ENCODE assay signal across 8 cellular contexts in the genomic region with DNA sequence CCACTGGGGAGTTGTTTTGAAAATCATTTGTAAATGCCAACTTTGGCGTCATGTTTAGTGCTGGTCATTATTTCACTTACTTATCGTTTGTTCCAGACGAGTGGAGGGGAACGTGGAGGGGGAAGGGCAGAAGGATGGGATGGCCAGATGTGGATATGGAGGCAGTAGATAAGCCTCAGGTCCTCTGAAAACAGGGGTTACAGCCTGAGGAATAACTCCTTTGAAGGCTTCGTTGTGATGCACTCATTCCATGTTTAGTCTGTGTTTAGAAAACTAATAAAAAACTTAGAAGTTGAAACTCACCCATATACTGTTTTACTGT. TPM values are rescaled to one million over a fixed set of nuclear protein-coding genes. Genes with fewer than 3 reads are reported as not detected.
DNase-seq lines count a peak whose midpoint lies in the region; ATAC-seq and TF ChIP-seq lines count a peak whose summit lies in the region.

No MANE protein-coding gene starts in this region.

- TF ChIP-seq CTCF in BJ (IDR thresholded peaks at IDR 0.05; ENCODE audit: insufficient read depth, low read depth, low read length) = no peak
- no peak for TF ChIP-seq CTCF in suprapubic skin (IDR thresholded peaks at IDR 0.05)
- TF ChIP-seq CTCF in GM13976 (IDR thresholded peaks at IDR 0.05; ENCODE audit: borderline replicate concordance, control extremely low read depth, extremely low read depth, insufficient read depth, missing control alignments) = no peak

- 2% methylated on average over 5 of the region's 5 CpGs for WGBS in suprapubic skin

- ATAC-seq in HG03354 (IDR thresholded peaks at IDR 0.05; ENCODE audit: poor library complexity, severe bottlenecking, unreplicated experiment) (peak; percentile 9), GM19397 (IDR thresholded peaks at IDR 0.05; ENCODE audit: unreplicated experiment) (no peak)

- H3K9ac ChIP-seq in adipocyte (ENCODE audit: low read length) = peak overlapping the region; percentile 95

- H3K27me3 ChIP-seq in BJ (ENCODE audit: control insufficient read depth, insufficient read depth, low read length) (no peaks in the 10 kb centered on the region), adipocyte (replicated peaks; ENCODE audit: control insufficient read depth, insufficient read depth, low read length) (no peaks in the 10 kb centered on the region), suprapubic skin (no peaks in the 10 kb centered on the region)

- H3K36me3 ChIP-seq in BJ (ENCODE audit: control insufficient read depth, insufficient read depth, low read length) (peaks cover 4% of the 10 kb centered on the region), adipocyte (ENCODE audit: control insufficient read depth, insufficient read depth, low read length, severe bottlenecking) (peaks cover 18% of the 10 kb centered on the region), suprapubic skin (peaks cover 6% of the 10 kb centered on the region)

- DNase-seq in BJ (ENCODE audit: low read depth) (no peak), adipocyte (ENCODE audit: low read depth) (peak; percentile 60), islet precursor cell (peak; percentile 57), suprapubic skin (ENCODE audit: low spot score in 2 of 2) (no peak), NCI-H446 treated with DMSO at 0.1 percent for 48 hours (lab: John Stamatoyannopoulos, UW) (no peak), GM13976 (ENCODE audit: low spot score) (no peak)

- no peaks in the 10 kb centered on the region for H3K9me3 ChIP-seq in adipocyte (ENCODE audit: control insufficient read depth, low read length)
- H3K9me3 ChIP-seq in suprapubic skin = no peaks in the 10 kb centered on the region

- in situ Hi-C loops in GM13976 (cut with MboI; ENCODE audit: low sequenced_read_pairs, unreplicated experiment) = no loop called here

- H3K4me1 ChIP-seq in adipocyte (ENCODE audit: control insufficient read depth, insufficient read depth, low read length) (peaks cover 14% of the 10 kb centered on the region), suprapubic skin (peaks cover 12% of the 10 kb centered on the region)

- no peak overlapping the region for H3K27ac ChIP-seq in suprapubic skin

- TF ChIP-seq POLR2A in suprapubic skin (IDR thresholded peaks at IDR 0.05) = no peak

- POLR2A ChIA-PET in BJ (lab: Charles Lee) = no interaction called here

- CTCF ChIA-PET in BJ (lab: Yijun Ruan, JAX) = no interaction called here

- peak overlapping the region; percentile 59 for H3K4me3 ChIP-seq in BJ (ENCODE audit: low read depth, low read length)
- peak overlapping the region; percentile 99 for H3K4me3 ChIP-seq in adipocyte (ENCODE audit: low read length)
- peak overlapping the region; percentile 92 for H3K4me3 ChIP-seq in suprapubic skin

- no peak for TF ChIP-seq EP300 in suprapubic skin (IDR thresholded peaks at IDR 0.05)

RNA-seq across cellular contexts. Expression of a gene that starts 1.1 kb away (rescaled TPM):
- polyA plus RNA-seq in BJ (2011; rRNA removed) = 5.6 and 10.5 TPM in 2 replicates
- polyA minus RNA-seq in BJ (2011; rRNA and poly(A)+ RNA removed) = 9.8 and 10.3 TPM in 2 replicates
- total RNA-seq in suprapubic skin = 10 to 100 TPM in 3 of 4 donors, 1 to 10 TPM in 1; 9.5 to 20.8 (median 15.0) TPM

Comparison
In these comparisons a context has a peak if more than half of its experiments do, and no peak if none do; other contexts are left out.
1. DNase-seq: peak in adipocyte (single experiment) and islet precursor cell (single experiment); none in BJ (single experiment), suprapubic skin (0 of 2), NCI-H446 treated with DMSO at 0.1 percent for 48 hours (single experiment) and GM13976 (single experiment).
2. Peak in every context shown above with its lines, with median percentiles within 50 percentile points of each other: H3K4me3 ChIP-seq.